In genomic region chr4:22514431-22514830, GRCh38 we compare ENCODE assay signal across 8 cellular contexts. TPM values are rescaled to one million over a fixed set of nuclear protein-coding genes. Genes with fewer than 3 reads are reported as not detected.
DNase-seq lines count a peak whose midpoint lies in the region; ATAC-seq and TF ChIP-seq lines count a peak whose summit lies in the region.

No MANE protein-coding gene starts in this region.

- H3K4me3 Mint-ChIP-seq in naive thymus-derived CD8-positive, alpha-beta T cell, result peak overlapping the region; percentile 8 to 98 (median 94)

- no peaks in the 10 kb centered on the region for H3K36me3 Mint-ChIP-seq in naive thymus-derived CD8-positive, alpha-beta T cell

- H3K79me2 ChIP-seq in Loucy (ENCODE audit: insufficient read depth, low read length), result peaks cover 54% of the 10 kb centered on the region

- H3K4me3 ChIP-seq in BJ (ENCODE audit: low read depth, low read length), result peak overlapping the region; percentile 70
- H3K4me3 ChIP-seq in Loucy (ENCODE audit: low read length, poor library complexity, severe bottlenecking), result peak overlapping the region; percentile 83
- peak overlapping the region in 58 of 59 donors; percentile 38 to 76 (median 62) for H3K4me3 ChIP-seq in dorsolateral prefrontal cortex

- H3K9me2 ChIP-seq in Loucy (replicated peaks; ENCODE audit: low read depth, low read length), result no peaks in the 10 kb centered on the region

- peak overlapping the region; percentile 76; the same call in 1 of the 2 replicates for H2AFZ ChIP-seq in Loucy (ENCODE audit: low read length)

- TF ChIP-seq CTCF in BJ (IDR thresholded peaks at IDR 0.05; ENCODE audit: insufficient read depth, low read depth, low read length), result no peak
- no peak for TF ChIP-seq CTCF in Loucy (conservative IDR thresholded peaks at IDR 0.05; ENCODE audit: low read length)
- TF ChIP-seq CTCF in dorsolateral prefrontal cortex (IDR thresholded peaks at IDR 0.05 in 54 of 56, conservative IDR thresholded peaks at IDR 0.05 in 2 of 56; ENCODE audit: low read depth in 1 of 56, partially characterized antibody in 56 of 56), result no peak

- peaks cover 12 to 19% (median 17%) of the 10 kb centered on the region in 4 donors for H3K4me1 Mint-ChIP-seq in naive thymus-derived CD8-positive, alpha-beta T cell

- intact Hi-C loops in dorsolateral prefrontal cortex (cut with DNase I), result no loop called here

- DNase-seq in BJ (ENCODE audit: low read depth), result no peak
- DNase-seq in dorsolateral prefrontal cortex, result no peak
- no peak for DNase-seq in naive thymus-derived CD8-positive, alpha-beta T cell
- no peak for DNase-seq in stimulated activated CD8-positive, alpha-beta memory T cell treated with anti-CD3 and anti-CD28 coated beads, Interleukin-4, amount 100 ng/mL, for 48 hours

- H3K27ac ChIP-seq in dorsolateral prefrontal cortex, result peak overlapping the region in 11 of 59 donors; percentile 3 to 61 (median 19)

- H3K4me1 ChIP-seq in Loucy (ENCODE audit: insufficient read depth, low read length, poor library complexity, severe bottlenecking), result peaks cover 51% of the 10 kb centered on the region

- H3K9me3 Mint-ChIP-seq in naive thymus-derived CD8-positive, alpha-beta T cell, result peaks cover 0 to 2% (median 0%) of the 10 kb centered on the region in 9 donors

- H3K27me3 ChIP-seq in BJ (ENCODE audit: control insufficient read depth, insufficient read depth, low read length) (no peaks in the 10 kb centered on the region), Loucy (ENCODE audit: insufficient read depth, low read length, poor library complexity, severe bottlenecking) (no peaks in the 10 kb centered on the region), dorsolateral prefrontal cortex (peaks cover 0 to 3% (median 0%) of the 10 kb centered on the region in 45 donors)

- no peak for ATAC-seq in naive thymus-derived CD8-positive, alpha-beta T cell
- ATAC-seq in HG03159 (IDR thresholded peaks at IDR 0.05; ENCODE audit: unreplicated experiment) (no peak), HG03565 (IDR thresholded peaks at IDR 0.05; ENCODE audit: unreplicated experiment) (no peak), GM21526 (IDR thresholded peaks at IDR 0.05; ENCODE audit: low FRiP score, unreplicated experiment) (no peak)

- H3K36me3 ChIP-seq in BJ (ENCODE audit: control insufficient read depth, insufficient read depth, low read length) (no peaks in the 10 kb centered on the region), Loucy (ENCODE audit: insufficient read depth, low read length) (no peaks in the 10 kb centered on the region)

- H3K4me2 ChIP-seq in Loucy (ENCODE audit: low read depth, low read length, poor library complexity, severe bottlenecking), result peak overlapping the region; percentile 92

- POLR2A ChIA-PET in BJ (lab: Charles Lee), result interaction anchor here (0.6 kb wide), 1 partner anchor 1329 kb away, joined by 3 read pairs; no protein-coding TSS in a partner anchor
- POLR2A ChIA-PET in naive thymus-derived CD8-positive, alpha-beta T cell (lab: Charles Lee), result no interaction called here

- H4K20me1 ChIP-seq in Loucy (ENCODE audit: insufficient read depth, low read length, poor library complexity, severe bottlenecking), result peaks cover 40% of the 10 kb centered on the region

- H3K9ac ChIP-seq in Loucy (ENCODE audit: low read depth, low read length, poor library complexity, severe bottlenecking), result peak overlapping the region; percentile 66

- no peaks in the 10 kb centered on the region for H3K9me3 ChIP-seq in Loucy (ENCODE audit: insufficient read depth, low read depth, low read length)

- CTCF ChIA-PET in BJ (lab: Yijun Ruan, JAX), result interaction anchor here (1.1 kb wide), 1 partner anchor 9 kb away, joined by 3 read pairs; no protein-coding TSS in a partner anchor

- peaks cover 0 to 25% (median 14%) of the 10 kb centered on the region in 5 donors for H3K27me3 Mint-ChIP-seq in naive thymus-derived CD8-positive, alpha-beta T cell

- no peaks in the 10 kb centered on the region for H3F3A ChIP-seq in Loucy (ENCODE audit: low read depth)

- no peak overlapping the region for H3K27ac Mint-ChIP-seq in naive thymus-derived CD8-positive, alpha-beta T cell

RNA-seq across cellular contexts. Expression of gene ADGRA3, which starts 1.4 kb away (rescaled TPM):
- polyA plus RNA-seq in BJ (2011; rRNA removed), result 10.1 and 10.6 TPM in 2 replicates
- 21.1 and 27.9 TPM in 2 replicates for polyA minus RNA-seq in BJ (2011; rRNA and poly(A)+ RNA removed)
- 10 to 100 TPM; 17.2 to 96.8 (median 33.7) TPM for total RNA-seq in dorsolateral prefrontal cortex
- 1 to 10 TPM; 1.8 to 2.1 TPM for total RNA-seq in naive thymus-derived CD8-positive, alpha-beta T cell
- polyA plus RNA-seq in naive thymus-derived CD8-positive, alpha-beta T cell, result 1 to 10 TPM in 1 of 3 donors, under 1 TPM in 2; 0.41 to 1.7 (median 0.59) TPM

Comparison
In these comparisons a context has a peak if more than half of its experiments do, and no peak if none do; other contexts are left out.
1. RNA of gene ADGRA3, which starts 1.4 kb away (total RNA-seq): 17.2 to 96.8 TPM in dorsolateral prefrontal cortex; 1.8 to 2.1 TPM in naive thymus-derived CD8-positive, alpha-beta T cell; every median in the first group is over 4 times any median in the second.
2. Peak in every context shown above with its lines, with median percentiles within 50 percentile points of each other: H3K4me3 ChIP-seq.